13 cellular contexts compared by ENCODE assay signal in genomic region chr2:239370403-239370802, GRCh38. TPM values are rescaled to one million over a fixed set of nuclear protein-coding genes. Genes with fewer than 3 reads are reported as not detected.
A peak's percentile ranks its signal among the peaks of the same experiment; 100 is the strongest.
DNase-seq lines count a peak whose midpoint lies in the region; ATAC-seq and TF ChIP-seq lines count a peak whose summit lies in the region.
"Had no signal": no experiment of that assay in that cellular context is flagged by ENCODE, and none has a peak within 500 bp of the region (broad histone marks: within the 10 kb centered on the region; RNA-seq: fewer than 3 reads in every experiment).

No MANE protein-coding gene starts in this region.

- H3K27me3 ChIP-seq in DOHH2 (ENCODE audit: control insufficient read depth, low read length) (no peaks in the 10 kb centered on the region), spleen (replicated peaks in 1 of 7) (no peaks in the 10 kb centered on the region)
- H3K27me3 ChIP-seq: brain microvascular endothelial cell had no signal

- H4K20me1 ChIP-seq in DOHH2 (ENCODE audit: control insufficient read depth, insufficient read depth, low read depth, low read length): peaks cover 24% of the 10 kb centered on the region

- peaks cover 12% of the 10 kb centered on the region for H3K4me1 Mint-ChIP-seq in central memory CD8-positive, alpha-beta T cell

- peak overlapping the region; percentile 89 for H3K27ac Mint-ChIP-seq in central memory CD8-positive, alpha-beta T cell (ENCODE audit: low read depth)

- ATAC-seq in central memory CD8-positive, alpha-beta T cell (replicated peaks; ENCODE audit: extremely low read depth, poor library complexity, severe bottlenecking): no peak
- ATAC-seq in HG03457 (IDR thresholded peaks at IDR 0.05; ENCODE audit: unreplicated experiment): no peak
- ATAC-seq in HG03342 (IDR thresholded peaks at IDR 0.05; ENCODE audit: unreplicated experiment): no peak

- no peak overlapping the region for H3K4me3 Mint-ChIP-seq in central memory CD8-positive, alpha-beta T cell

- no peaks in the 10 kb centered on the region for H3F3A ChIP-seq in DOHH2 (ENCODE audit: control insufficient read depth, insufficient read depth)

- DNase-seq in NB4 (ENCODE audit: low read depth) (no peak), spleen (peak; percentile 81), HPDE6-E6E7 (ENCODE audit: extremely low spot score) (no peak)
- no peak for DNase-seq in central memory CD8-positive, alpha-beta T cell (ENCODE audit: low spot score in 2 of 2)
- DNase-seq: IMR-90, NCI-H146, NCI-H526 treated with DMSO at 0.1 percent for 48 hours, right cardiac atrium, Right ventricle myocardium superior had no signal

- TF ChIP-seq POLR2A in NB4 (IDR thresholded peaks at IDR 0.05; ENCODE audit: extremely low read depth, insufficient read length): no peak
- no peak for TF ChIP-seq POLR2A in spleen (IDR thresholded peaks at IDR 0.05)

- H3K4me2 ChIP-seq in DOHH2 (ENCODE audit: low read length): peak overlapping the region; percentile 51

- TF ChIP-seq CTCF in DOHH2 (IDR thresholded peaks at IDR 0.05; ENCODE audit: low read depth, low read length, poor library complexity, severe bottlenecking): no peak
- TF ChIP-seq CTCF in NB4 (IDR thresholded peaks at IDR 0.05; ENCODE audit: low read depth, low read length): no peak
- TF ChIP-seq CTCF in spleen (IDR thresholded peaks at IDR 0.05 in 8 of 11, conservative IDR thresholded peaks at IDR 0.05 in 3 of 11): no peak

- no peaks in the 10 kb centered on the region for H3K27me3 Mint-ChIP-seq in central memory CD8-positive, alpha-beta T cell

- H3K9me3 ChIP-seq in DOHH2 (ENCODE audit: control insufficient read depth, insufficient read depth, low read length) (no peaks in the 10 kb centered on the region), spleen (no peaks in the 10 kb centered on the region)

- H3K36me3 Mint-ChIP-seq in central memory CD8-positive, alpha-beta T cell (ENCODE audit: insufficient read depth): no peaks in the 10 kb centered on the region

- peaks cover 28% of the 10 kb centered on the region for H3K4me1 ChIP-seq in DOHH2 (ENCODE audit: control insufficient read depth, low read length)
- H3K4me1 ChIP-seq in spleen: peaks cover 11 to 32% (median 23%) of the 10 kb centered on the region in 6 donors

- H3K27ac ChIP-seq in DOHH2 (ENCODE audit: low read depth, low read length): no peak overlapping the region
- peak overlapping the region; percentile 49 to 88 (median 74) for H3K27ac ChIP-seq in spleen
- H3K27ac ChIP-seq: brain microvascular endothelial cell had no signal

- 92 to 98% (median 95%) methylated on average over 7 to 9 of the region's 9 CpGs for WGBS in spleen, 5 donors

- H3K4me3 ChIP-seq in DOHH2 (ENCODE audit: low read length) (peak overlapping the region; percentile 6; the same call in 1 of the 2 replicates), NB4 (ENCODE audit: low read depth, low read length) (peak overlapping the region; percentile 42), spleen (peak overlapping the region in 1 of 8 donors; percentile 55)

- H3K9me3 Mint-ChIP-seq in central memory CD8-positive, alpha-beta T cell: no peaks in the 10 kb centered on the region

- no peaks in the 10 kb centered on the region for H3K9me2 ChIP-seq in DOHH2 (replicated peaks; ENCODE audit: control insufficient read depth, low read length)

- intact Hi-C loops in spleen (cut with DNase I; ENCODE audit: low total_unique reads): no loop called here

- H3K79me2 ChIP-seq in DOHH2 (ENCODE audit: control insufficient read depth, low read length): no peaks in the 10 kb centered on the region

- H3K36me3 ChIP-seq in DOHH2 (ENCODE audit: control insufficient read depth, low read length) (no peaks in the 10 kb centered on the region), spleen (peaks cover 0 to 26% (median 2%) of the 10 kb centered on the region in 6 donors)
- H3K36me3 ChIP-seq: brain microvascular endothelial cell had no signal

RNA-seq across cellular contexts. Expression of gene HDAC4, which starts 30.4 kb away (rescaled TPM):
- total RNA-seq in spleen: 100 to 1,000 TPM in 2 of 7 donors, 10 to 100 TPM in 5; 58.0 to 122 (median 79.4) TPM
- 10 to 100 TPM in 1 of 3 donors, 1 to 10 TPM in 2; 3.2 to 10.1 (median 3.8) TPM for polyA plus RNA-seq in spleen
